In the genomic region with DNA sequence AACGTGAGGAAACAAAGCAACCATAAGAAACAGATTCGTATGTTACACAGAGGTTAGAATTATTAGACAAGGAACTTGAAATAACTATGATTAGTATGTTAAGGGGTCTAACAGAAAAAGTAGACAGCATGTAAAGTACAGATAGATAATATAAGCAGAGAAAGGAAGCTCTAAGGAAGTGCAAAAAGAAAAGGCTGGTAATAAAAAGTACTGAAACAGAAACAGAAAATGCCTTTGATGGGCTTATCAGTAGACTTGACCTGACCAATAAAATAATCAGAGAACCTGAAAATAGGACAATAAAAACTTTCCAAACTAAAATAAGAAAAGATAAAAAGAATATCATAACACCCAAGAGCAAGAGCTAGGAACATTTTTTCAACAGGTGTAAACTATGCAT, we compare ENCODE assay signal across 28 cellular contexts.
"Had no signal": no experiment of that assay in that cellular context is flagged by ENCODE, and none has a peak within 500 bp of the region (broad histone marks: within the 10 kb centered on the region; RNA-seq: fewer than 3 reads in every experiment).

No MANE protein-coding gene starts in this region.

- H3K4me3 ChIP-seq: colonic mucosa, esophagus squamous epithelium, gastrocnemius medialis, heart right ventricle, left lung, lower lobe of right lung had no signal

- DNase-seq: colonic mucosa; cortex of kidney; effector CD8-positive, alpha-beta T cell; effector memory CD8-positive, alpha-beta T cell; endodermal cell; erythroblast; esophagus squamous epithelium; foreskin fibroblast; foreskin melanocyte; gastrocnemius medialis; glutamatergic neuron; head of caudate nucleus; heart right ventricle; hippocampal formation; immature natural killer cell; islet precursor cell; kidney; kidney glomerular epithelial cell; left lung; left ventricle myocardium superior; lower lobe of right lung; mesenchymal stem cell; naive thymus-derived CD4-positive, alpha-beta T cell had no signal

- H3K27ac Mint-ChIP-seq: dendritic cell treated with granulocyte-macrophage colony-stimulating factor and Interleukin-4, amounts not matched to agents 40 ng/mL and 50 ng/mL, for 4 days; effector memory CD8-positive, alpha-beta T cell; endodermal cell; immature natural killer cell; mesothelial cell of epicardium; naive thymus-derived CD4-positive, alpha-beta T cell had no signal

- ATAC-seq: effector memory CD8-positive, alpha-beta T cell; esophagus mucosa; gastrocnemius medialis; heart right ventricle; left lung; left ventricle myocardium superior; lower lobe of right lung; naive thymus-derived CD4-positive, alpha-beta T cell had no signal

- H3K36me3 Mint-ChIP-seq: immature natural killer cell; naive thymus-derived CD4-positive, alpha-beta T cell had no signal

- H3K27ac ChIP-seq: colonic mucosa, epithelial cell of prostate, esophagus squamous epithelium, gastrocnemius medialis, heart right ventricle, left lung, lower lobe of right lung had no signal

- FAIRE-seq: endometrium, kidney had no signal

- H3K36me3 ChIP-seq: colonic mucosa, esophagus squamous epithelium, gastrocnemius medialis, heart right ventricle, left lung, lower lobe of right lung had no signal

- H3K9me3 ChIP-seq: colonic mucosa, esophagus squamous epithelium, gastrocnemius medialis, lower lobe of right lung had no signal

- H3K4me1 Mint-ChIP-seq: immature natural killer cell; naive thymus-derived CD4-positive, alpha-beta T cell had no signal

- H3K4me1 ChIP-seq: colonic mucosa, esophagus squamous epithelium, gastrocnemius medialis, heart right ventricle, left lung, lower lobe of right lung had no signal

- H3K4me3 Mint-ChIP-seq: dendritic cell treated with granulocyte-macrophage colony-stimulating factor and Interleukin-4, amounts not matched to agents 40 ng/mL and 50 ng/mL, for 4 days; effector memory CD8-positive, alpha-beta T cell; endodermal cell; immature natural killer cell; mesothelial cell of epicardium; naive thymus-derived CD4-positive, alpha-beta T cell had no signal

- H3K9me3 Mint-ChIP-seq: endodermal cell had no signal

- H3K27me3 ChIP-seq: colonic mucosa, esophagus squamous epithelium, gastrocnemius medialis, heart right ventricle, left lung had no signal

- H3K27me3 Mint-ChIP-seq: dendritic cell treated with granulocyte-macrophage colony-stimulating factor and Interleukin-4, amounts not matched to agents 40 ng/mL and 50 ng/mL, for 4 days; effector memory CD8-positive, alpha-beta T cell had no signal
